Comparison of ENCODE assay signal across 1 cellular context in genomic region chr22:34354071-34354817, GRCh38.
TF ChIP-seq lines count a peak whose summit lies in the region.

No MANE protein-coding gene starts in this region.

TF ChIP-seq in IMR-90, 13 proteins besides CTCF, POLR2A, EP300 and RAD21 (continued from another document):
- TF ChIP-seq USF2 (IDR thresholded peaks at IDR 0.05; ENCODE audit: low read depth, low read length): no peak
- 0 out of 2 replicates have a peak, but pooled peaks have one; percentile 29 for TF ChIP-seq NFE2L2 (IDR thresholded peaks at IDR 0.05; ENCODE audit: low read depth, low read length)
- TF ChIP-seq FOS (IDR thresholded peaks at IDR 0.05; ENCODE audit: low read depth, low read length): no peak
TF ChIP-seq in IMR-90: peak in this region for 1.
